Comparison of ENCODE assay signal across 8 cellular contexts in the genomic region with DNA sequence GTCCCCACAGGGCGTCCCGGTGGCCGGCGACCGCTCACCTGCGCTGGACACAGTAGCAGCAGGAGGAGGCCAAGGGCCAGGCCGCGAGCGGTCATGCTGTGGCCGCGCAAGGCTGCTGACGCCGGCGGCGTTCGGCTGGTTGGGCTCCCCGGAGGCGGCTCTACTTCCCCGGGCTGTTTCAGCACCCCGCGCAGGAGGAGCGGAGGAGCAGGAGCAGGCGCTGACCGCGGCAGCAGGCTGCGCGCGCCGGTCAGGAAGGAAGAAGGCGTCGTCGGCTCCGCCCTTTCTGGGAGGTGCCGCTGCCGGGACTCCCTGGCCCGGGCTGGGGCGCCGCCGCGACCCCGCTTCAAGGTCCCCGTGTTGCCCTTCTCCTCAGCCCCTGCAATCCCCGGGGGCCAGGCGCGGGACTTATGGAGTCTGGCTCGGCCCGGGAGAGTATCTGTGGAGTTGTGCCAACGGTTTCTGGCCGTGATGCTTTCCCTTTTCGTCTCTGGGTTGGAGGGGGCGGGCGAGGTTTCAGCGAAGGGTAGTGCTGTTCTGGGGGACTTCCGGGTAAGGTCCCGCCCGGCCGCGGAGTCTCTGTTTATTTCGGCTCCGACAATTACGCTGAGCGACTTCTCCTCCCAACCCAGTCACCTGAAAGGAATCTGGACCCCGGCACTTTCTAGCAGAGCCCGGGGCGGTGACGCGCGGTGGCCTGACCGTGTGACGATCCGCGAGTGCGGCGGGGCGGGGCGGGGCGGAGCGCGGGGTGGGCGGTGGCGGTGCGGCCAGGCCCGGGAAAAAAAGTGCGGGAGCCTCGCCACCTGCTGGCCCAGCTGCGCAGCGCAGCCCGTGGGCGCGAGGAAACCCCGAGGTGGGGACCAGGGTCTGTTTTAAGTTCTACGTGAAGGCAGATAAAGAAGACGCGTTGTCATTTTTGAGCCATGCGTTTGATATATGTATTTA. TPM values are rescaled to one million over a fixed set of nuclear protein-coding genes. Genes with fewer than 3 reads are reported as not detected.
DNase-seq lines count a peak whose midpoint lies in the region; ATAC-seq and TF ChIP-seq lines count a peak whose summit lies in the region.

NPC1 (minus strand) TSS at position 258 of the 948 bp plus-strand sequence; CDS start at position 95, 163 bp downstream.

- TF ChIP-seq CTCF in CD14-positive monocyte (IDR thresholded peaks at IDR 0.05) (peak; percentile 97), liver (IDR thresholded peaks at IDR 0.05; ENCODE audit: low read depth, low read length, missing input control) (peak; percentile 94)

- ATAC-seq in GM19328 (IDR thresholded peaks at IDR 0.05; ENCODE audit: unreplicated experiment) (peak; percentile 87), HG03520 (IDR thresholded peaks at IDR 0.05; ENCODE audit: unreplicated experiment) (peak; percentile 86)

- no peaks in the 10 kb centered on the region for H3K36me3 ChIP-seq in liver (ENCODE audit: control insufficient read depth in 4 of 4, insufficient read depth in 3 of 4, low read depth in 1 of 4, low read length in 3 of 4)

- no peaks in the 10 kb centered on the region for H3K9me3 Mint-ChIP-seq in CD14-positive monocyte
- no peaks in the 10 kb centered on the region for H3K9me3 Mint-ChIP-seq in dendritic cell treated with granulocyte-macrophage colony-stimulating factor and Interleukin-4, amounts not matched to agents 40 ng/mL and 50 ng/mL, for 4 days

- intact Hi-C loops in CD14-positive monocyte (cut with micrococcal nuclease), result loop anchor here (2.0 to 10.0 kb wide), 4 partner anchors 69 to 352 kb away; partner anchors contain the start of genes RIOK3 (in 1 of the 2) and RMC1 (in 1 of the 2)
- intact Hi-C loops in dendritic cell treated with granulocyte-macrophage colony-stimulating factor and Interleukin-4, amounts not matched to agents 40 ng/mL and 50 ng/mL, for 4 days (cut with micrococcal nuclease), result loop anchor here (1.0 to 2.0 kb wide), 3 partner anchors 70 to 134 kb away; partner anchors contain the start of genes RIOK3 and RMC1

- H3K36me3 Mint-ChIP-seq in CD14-positive monocyte, result peaks cover 1 to 18% of the 10 kb centered on the region in 2 donors
- H3K36me3 Mint-ChIP-seq in dendritic cell treated with granulocyte-macrophage colony-stimulating factor and Interleukin-4, amounts not matched to agents 40 ng/mL and 50 ng/mL, for 4 days (ENCODE audit: low read depth), result peaks cover 28% of the 10 kb centered on the region

- peaks cover 37% of the 10 kb centered on the region for H3K4me1 Mint-ChIP-seq in CD14-positive monocyte
- peaks cover 47% of the 10 kb centered on the region for H3K4me1 Mint-ChIP-seq in dendritic cell treated with granulocyte-macrophage colony-stimulating factor and Interleukin-4, amounts not matched to agents 40 ng/mL and 50 ng/mL, for 4 days (ENCODE audit: low read depth)

- DNase-seq in CD14-positive monocyte (ENCODE audit: low spot score) (peak; percentile 94), NCI-H748 (lab: John Stamatoyannopoulos, UW; ENCODE audit: unreplicated experiment) (peak; percentile 96)
- peak; percentile 83 to 89 for DNase-seq in activated CD4-positive, alpha-beta T cell treated with anti-CD3 and anti-CD28 coated beads, Interleukin-2, amount 50 U/mL, for 24 hours (ENCODE audit: low read depth in 1 of 2, low spot score in 1 of 2)
- DNase-seq in stimulated activated CD4-positive, alpha-beta T cell treated with anti-CD3 and anti-CD28 coated beads, Interleukin-4, amount 100 ng/mL, for 24 hours, result peak; percentile 90

- TF ChIP-seq RAD21 in liver (IDR thresholded peaks at IDR 0.05), result peak; percentile 76 to 80

- H3K27me3 Mint-ChIP-seq in CD14-positive monocyte (ENCODE audit: low read depth in 3 of 3), result peaks cover 2 to 8% (median 2%) of the 10 kb centered on the region in 3 donors
- H3K27me3 Mint-ChIP-seq in dendritic cell treated with granulocyte-macrophage colony-stimulating factor and Interleukin-4, amounts not matched to agents 40 ng/mL and 50 ng/mL, for 4 days, result peaks cover 11% of the 10 kb centered on the region

- peaks cover 0 to 30% (median 12%) of the 10 kb centered on the region in 4 donors for H3K4me1 ChIP-seq in liver (ENCODE audit: control insufficient read depth in 4 of 4, insufficient read depth in 4 of 4, low read length in 3 of 4)

- peak within 1 kb of the TSS; percentile 78 to 97 for H3K9ac ChIP-seq in liver (ENCODE audit: low read depth in 1 of 2, low read length in 2 of 2)

- peak within 1 kb of the TSS; percentile 96 to 100 (median 99) for H3K27ac Mint-ChIP-seq in CD14-positive monocyte
- peak within 1 kb of the TSS; percentile 96 for H3K27ac Mint-ChIP-seq in dendritic cell treated with granulocyte-macrophage colony-stimulating factor and Interleukin-4, amounts not matched to agents 40 ng/mL and 50 ng/mL, for 4 days

- H3K4me3 Mint-ChIP-seq in CD14-positive monocyte, result peak within 1 kb of the TSS; percentile 93 to 96
- H3K4me3 Mint-ChIP-seq in dendritic cell treated with granulocyte-macrophage colony-stimulating factor and Interleukin-4, amounts not matched to agents 40 ng/mL and 50 ng/mL, for 4 days, result peak within 1 kb of the TSS; percentile 89

- H3K4me3 ChIP-seq in liver (ENCODE audit: low read depth in 1 of 3, low read length in 3 of 3), result peak within 1 kb of the TSS; percentile 66 to 92 (median 84)

- H3K9me3 ChIP-seq in liver (ENCODE audit: control insufficient read depth in 4 of 4, low read length in 3 of 4), result no peaks in the 10 kb centered on the region

- H3K27ac ChIP-seq in liver (ENCODE audit: low read depth in 1 of 2, low read length in 2 of 2), result peak within 1 kb of the TSS; percentile 93 to 100

- no peaks in the 10 kb centered on the region for H3K27me3 ChIP-seq in liver (ENCODE audit: control insufficient read depth in 4 of 4, insufficient read depth in 4 of 4, low read length in 3 of 4)

- under 1% methylated on average over 95 of the region's 95 CpGs for WGBS in liver

TF ChIP-seq in liver, 16 proteins besides CTCF, POLR2A, EP300 and RAD21:
- TF ChIP-seq, protein P1, sequence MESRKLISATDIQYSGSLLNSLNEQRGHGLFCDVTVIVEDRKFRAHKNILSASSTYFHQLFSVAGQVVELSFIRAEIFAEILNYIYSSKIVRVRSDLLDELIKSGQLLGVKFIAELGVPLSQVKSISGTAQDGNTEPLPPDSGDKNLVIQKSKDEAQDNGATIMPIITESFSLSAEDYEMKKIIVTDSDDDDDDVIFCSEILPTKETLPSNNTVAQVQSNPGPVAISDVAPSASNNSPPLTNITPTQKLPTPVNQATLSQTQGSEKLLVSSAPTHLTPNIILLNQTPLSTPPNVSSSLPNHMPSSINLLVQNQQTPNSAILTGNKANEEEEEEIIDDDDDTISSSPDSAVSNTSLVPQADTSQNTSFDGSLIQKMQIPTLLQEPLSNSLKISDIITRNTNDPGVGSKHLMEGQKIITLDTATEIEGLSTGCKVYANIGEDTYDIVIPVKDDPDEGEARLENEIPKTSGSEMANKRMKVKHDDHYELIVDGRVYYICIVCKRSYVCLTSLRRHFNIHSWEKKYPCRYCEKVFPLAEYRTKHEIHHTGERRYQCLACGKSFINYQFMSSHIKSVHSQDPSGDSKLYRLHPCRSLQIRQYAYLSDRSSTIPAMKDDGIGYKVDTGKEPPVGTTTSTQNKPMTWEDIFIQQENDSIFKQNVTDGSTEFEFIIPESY (IDR thresholded peaks at IDR 0.05), result no peak
- TF ChIP-seq HNF4A (conservative IDR thresholded peaks at IDR 0.05) (peak; percentile 51 to 53), YY1 (IDR thresholded peaks at IDR 0.05) (peak; percentile 62), GABPA (IDR thresholded peaks at IDR 0.05 in 1 of 2, conservative IDR thresholded peaks at IDR 0.05 in 1 of 2) (peak in 1 of 2 donors; percentile 58), NR2F2 (IDR thresholded peaks at IDR 0.05) (no peak), ATF3 (IDR thresholded peaks at IDR 0.05) (no peak), HNF4G (IDR thresholded peaks at IDR 0.05) (no peak), EGR1 (IDR thresholded peaks at IDR 0.05; ENCODE audit: low read depth in 2 of 2) (no peak), JUND (IDR thresholded peaks at IDR 0.05) (peak in 1 of 2 donors; percentile 68), FOXA1 (IDR thresholded peaks at IDR 0.05) (peak; percentile 12), REST (IDR thresholded peaks at IDR 0.05) (peak; percentile 96), FOXA2 (IDR thresholded peaks at IDR 0.05) (no peak), SP1 (IDR thresholded peaks at IDR 0.05) (peak; percentile 23), TAF1 (conservative IDR thresholded peaks at IDR 0.05) (peak; percentile 64)

RNA-seq across cellular contexts. Expression of gene NPC1, which starts in this region (rescaled TPM):
- polyA plus RNA-seq in CD14-positive monocyte, result 10 to 100 TPM in 1 of 2 donors, 1 to 10 TPM in 1; 7.5 to 17.9 TPM
- total RNA-seq in liver, result 10 to 100 TPM; 41.4 to 46.7 TPM
- polyA plus RNA-seq in liver, result 10 to 100 TPM in 1 of 2 donors, 1 to 10 TPM in 1; 9.5 to 13.2 TPM

Comparison
In these comparisons a context has a peak if more than half of its experiments do, and no peak if none do; other contexts are left out.
1. Peak in every context shown above with its lines: DNase-seq, ATAC-seq, H3K4me3 ChIP-seq and H3K27ac ChIP-seq.